ENCODE assay signal across 1 cellular context in genomic region chr17:38510424-38511125, GRCh38.
TF ChIP-seq lines count a peak whose summit lies in the region.

No MANE protein-coding gene starts in this region.

TF ChIP-seq in WTC11, 78 proteins besides CTCF, POLR2A, EP300 and RAD21 (continued from another document):
- no peak; the same call in 1 of the 2 replicates for TF ChIP-seq HMGXB4 (CRISPR knock-in tag; IDR thresholded peaks at IDR 0.05)
